Comparison of ENCODE assay signal across 11 cellular contexts in the genomic region with DNA sequence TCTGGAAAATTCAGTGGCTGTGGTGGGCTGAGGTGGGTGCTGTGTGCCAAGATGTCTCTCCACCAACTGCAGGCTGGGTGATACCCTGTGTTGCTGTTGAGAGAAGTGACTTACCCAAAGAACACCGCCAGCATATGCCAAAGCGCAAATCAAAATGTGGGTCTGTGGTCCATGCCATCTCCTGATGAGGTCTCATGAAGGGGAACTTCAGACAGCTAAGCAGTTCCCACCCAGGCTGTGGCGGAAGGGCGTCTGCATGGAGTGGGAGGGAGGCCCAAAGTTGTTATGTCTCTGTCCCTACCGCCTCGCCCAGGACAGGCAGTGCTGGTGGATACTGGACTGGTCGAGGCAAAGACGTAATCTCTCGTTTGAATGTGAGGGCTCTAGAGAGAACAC.
DNase-seq lines count a peak whose midpoint lies in the region; ATAC-seq and TF ChIP-seq lines count a peak whose summit lies in the region.
"Had no signal": no experiment of that assay in that cellular context is flagged by ENCODE, and none has a peak within 500 bp of the region (broad histone marks: within the 10 kb centered on the region; RNA-seq: fewer than 3 reads in every experiment).

No MANE protein-coding gene starts in this region.

- no peaks in the 10 kb centered on the region for H3K27me3 Mint-ChIP-seq in activated T-cell treated with anti-CD3 and anti-CD28 coated beads, Interleukin-2, amount 50 U/mL, for 24 hours
- no peaks in the 10 kb centered on the region for H3K27me3 Mint-ChIP-seq in activated T-cell treated with anti-CD3 and anti-CD28 coated beads, Interleukin-2, amount 50 U/mL, for 4 hours (ENCODE audit: low read depth)
- peaks cover 28% of the 10 kb centered on the region for H3K27me3 Mint-ChIP-seq in stimulated activated memory B cell treated with anti-CD40 and anti-IgM and Interleukin-4, amounts not matched to agents 10 μg/mL and 1 μg/mL and 100 μg/mL, for 72 hours

- H4K20me1 ChIP-seq in SU-DHL-6 (ENCODE audit: low read depth, low read length): no peaks in the 10 kb centered on the region

- ATAC-seq in activated T-cell treated with anti-CD3 and anti-CD28 coated beads, Interleukin-2, amount 50 U/mL, for 4 hours: no peak
- ATAC-seq in stimulated activated memory B cell treated with anti-CD40 and anti-IgM and Interleukin-4, amounts not matched to agents 10 μg/mL and 1 μg/mL and 100 μg/mL, for 72 hours: no peak
- no peak for ATAC-seq in GM18867 (IDR thresholded peaks at IDR 0.05; ENCODE audit: unreplicated experiment)

- H3F3A ChIP-seq in SU-DHL-6 (ENCODE audit: insufficient read depth): no peaks in the 10 kb centered on the region

- peaks cover 42% of the 10 kb centered on the region for H3K36me3 Mint-ChIP-seq in activated T-cell treated with anti-CD3 and anti-CD28 coated beads, Interleukin-2, amount 50 U/mL, for 24 hours (ENCODE audit: low read depth)
- H3K36me3 Mint-ChIP-seq in activated T-cell treated with anti-CD3 and anti-CD28 coated beads, Interleukin-2, amount 50 U/mL, for 4 hours (ENCODE audit: insufficient read depth): peaks cover 18% of the 10 kb centered on the region
- peaks cover 29% of the 10 kb centered on the region for H3K36me3 Mint-ChIP-seq in stimulated activated memory B cell treated with anti-CD40 and anti-IgM and Interleukin-4, amounts not matched to agents 10 μg/mL and 1 μg/mL and 100 μg/mL, for 72 hours

- peak overlapping the region; percentile 89 for H3K27ac Mint-ChIP-seq in activated T-cell treated with anti-CD3 and anti-CD28 coated beads, Interleukin-2, amount 50 U/mL, for 24 hours
- peak overlapping the region; percentile 85 for H3K27ac Mint-ChIP-seq in stimulated activated memory B cell treated with anti-CD40 and anti-IgM and Interleukin-4, amounts not matched to agents 10 μg/mL and 1 μg/mL and 100 μg/mL, for 72 hours

- H3K9me3 ChIP-seq in SU-DHL-6 (ENCODE audit: insufficient read depth, low read length) (no peaks in the 10 kb centered on the region), esophagus squamous epithelium (no peaks in the 10 kb centered on the region), stomach (no peaks in the 10 kb centered on the region)

- TF ChIP-seq CTCF in SU-DHL-6 (IDR thresholded peaks at IDR 0.05; ENCODE audit: insufficient read depth, low read length, poor library complexity, severe bottlenecking): no peak
- TF ChIP-seq CTCF in esophagus squamous epithelium (IDR thresholded peaks at IDR 0.05): no peak
- TF ChIP-seq CTCF in stomach (IDR thresholded peaks at IDR 0.05): no peak

- no peaks in the 10 kb centered on the region for H3K9me3 Mint-ChIP-seq in activated T-cell treated with anti-CD3 and anti-CD28 coated beads, Interleukin-2, amount 50 U/mL, for 24 hours
- peaks cover 4% of the 10 kb centered on the region for H3K9me3 Mint-ChIP-seq in activated T-cell treated with anti-CD3 and anti-CD28 coated beads, Interleukin-2, amount 50 U/mL, for 4 hours
- H3K9me3 Mint-ChIP-seq in stimulated activated memory B cell treated with anti-CD40 and anti-IgM and Interleukin-4, amounts not matched to agents 10 μg/mL and 1 μg/mL and 100 μg/mL, for 72 hours: no peaks in the 10 kb centered on the region

- peak overlapping the region; percentile 9 for H2AFZ ChIP-seq in SU-DHL-6 (ENCODE audit: low read depth, low read length, severe bottlenecking)

- peaks cover 20 to 24% (median 23%) of the 10 kb centered on the region in 3 donors for H3K4me1 ChIP-seq in esophagus squamous epithelium
- peaks cover 0 to 20% (median 0%) of the 10 kb centered on the region in 4 donors for H3K4me1 ChIP-seq in stomach

- no peak overlapping the region for H3K9ac ChIP-seq in SU-DHL-6 (ENCODE audit: low read length)

- H3K27me3 ChIP-seq in SU-DHL-6 (ENCODE audit: low read length): no peaks in the 10 kb centered on the region
- no peaks in the 10 kb centered on the region for H3K27me3 ChIP-seq in esophagus squamous epithelium
- no peaks in the 10 kb centered on the region for H3K27me3 ChIP-seq in stomach

- H3K36me3 ChIP-seq in SU-DHL-6 (ENCODE audit: low read length): no peaks in the 10 kb centered on the region
- peaks cover 0 to 16% (median 0%) of the 10 kb centered on the region in 3 donors for H3K36me3 ChIP-seq in esophagus squamous epithelium
- peaks cover 0 to 20% (median 12%) of the 10 kb centered on the region in 4 donors for H3K36me3 ChIP-seq in stomach

- H3K79me2 ChIP-seq in SU-DHL-6 (ENCODE audit: insufficient read depth, low read length): no peaks in the 10 kb centered on the region

- peak overlapping the region; percentile 33; the same call in 1 of the 2 replicates for H3K27ac ChIP-seq in SU-DHL-6 (ENCODE audit: low read depth, low read length)
- peak overlapping the region; percentile 59 to 85 (median 67) for H3K27ac ChIP-seq in esophagus squamous epithelium
- H3K27ac ChIP-seq in stomach: peak overlapping the region in 2 of 5 donors; percentile 65
- H3K27ac ChIP-seq: VCaP had no signal

- H3K4me1 Mint-ChIP-seq in activated T-cell treated with anti-CD3 and anti-CD28 coated beads, Interleukin-2, amount 50 U/mL, for 24 hours (ENCODE audit: low read depth): peaks cover 47% of the 10 kb centered on the region
- peaks cover 39% of the 10 kb centered on the region for H3K4me1 Mint-ChIP-seq in activated T-cell treated with anti-CD3 and anti-CD28 coated beads, Interleukin-2, amount 50 U/mL, for 4 hours (ENCODE audit: low read depth)
- peaks cover 43% of the 10 kb centered on the region for H3K4me1 Mint-ChIP-seq in stimulated activated memory B cell treated with anti-CD40 and anti-IgM and Interleukin-4, amounts not matched to agents 10 μg/mL and 1 μg/mL and 100 μg/mL, for 72 hours

- peak overlapping the region; percentile 29 for H3K4me2 ChIP-seq in SU-DHL-6 (ENCODE audit: low read depth, low read length, poor library complexity, severe bottlenecking)

- no peak for TF ChIP-seq POLR2A in esophagus squamous epithelium (IDR thresholded peaks at IDR 0.05)
- no peak for TF ChIP-seq POLR2A in stomach (IDR thresholded peaks at IDR 0.05)

- no peaks in the 10 kb centered on the region for H3K9me2 ChIP-seq in SU-DHL-6 (replicated peaks; ENCODE audit: insufficient read depth, low read length)

- H3K4me3 Mint-ChIP-seq in activated T-cell treated with anti-CD3 and anti-CD28 coated beads, Interleukin-2, amount 50 U/mL, for 24 hours: peak overlapping the region; percentile 61
- no peak overlapping the region for H3K4me3 Mint-ChIP-seq in activated T-cell treated with anti-CD3 and anti-CD28 coated beads, Interleukin-2, amount 50 U/mL, for 4 hours
- H3K4me3 Mint-ChIP-seq in stimulated activated memory B cell treated with anti-CD40 and anti-IgM and Interleukin-4, amounts not matched to agents 10 μg/mL and 1 μg/mL and 100 μg/mL, for 72 hours: peak overlapping the region; percentile 58

- H3K4me3 ChIP-seq in SU-DHL-6 (ENCODE audit: insufficient read depth, low read length, poor library complexity, severe bottlenecking) (no peak overlapping the region), esophagus squamous epithelium (no peak overlapping the region), stomach (no peak overlapping the region)
- H3K4me3 ChIP-seq: lung had no signal

- 93 to 94% methylated on average over 8 of the region's 9 CpGs for WGBS in esophagus squamous epithelium, 2 donors
- WGBS in stomach, 5 donors: 91 to 99% (median 94%) methylated on average over 9 of the region's 9 CpGs

- intact Hi-C loops in esophagus squamous epithelium (cut with DNase I): no loop called here
- intact Hi-C loops in stomach (cut with DNase I; ENCODE audit: low total_unique reads): no loop called here

- no peak for DNase-seq in activated T-cell treated with anti-CD3 and anti-CD28 coated beads, Interleukin-2, amount 50 U/mL, for 24 hours
- DNase-seq in activated T-cell treated with anti-CD3 and anti-CD28 coated beads, Interleukin-2, amount 50 U/mL, for 4 hours: no peak
- DNase-seq in esophagus squamous epithelium (lab: John Stamatoyannopoulos, UW) (no peak), LoVo (ENCODE audit: low spot score) (no peak), stomach (no peak)
- DNase-seq: NCI-H82 had no signal

- no peak for TF ChIP-seq EP300 in stomach (IDR thresholded peaks at IDR 0.05)
